9 cellular contexts compared by ENCODE assay signal in the genomic region with DNA sequence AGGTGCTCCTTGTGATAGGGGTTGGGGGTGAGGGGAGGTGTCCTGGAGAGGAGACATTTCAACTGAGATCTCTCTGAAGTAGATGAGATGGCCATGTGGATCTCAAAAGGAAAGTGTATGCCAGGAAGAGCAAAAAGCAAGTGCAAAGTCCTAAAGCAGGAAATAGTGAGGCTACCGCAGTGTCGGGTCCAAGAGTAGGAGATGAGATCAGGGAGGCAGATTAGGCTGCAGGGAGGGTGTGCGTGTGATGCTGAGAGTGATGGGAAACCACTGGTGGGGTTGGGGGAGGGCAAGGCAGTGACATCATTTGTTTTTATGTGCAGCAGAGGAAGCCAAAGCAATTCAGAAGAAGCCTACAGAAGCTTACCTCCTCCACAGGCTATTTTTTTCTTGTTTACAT. TPM values are rescaled to one million over a fixed set of nuclear protein-coding genes. Genes with fewer than 3 reads are reported as not detected.
DNase-seq lines count a peak whose midpoint lies in the region; ATAC-seq and TF ChIP-seq lines count a peak whose summit lies in the region.
"Had no signal": no experiment of that assay in that cellular context is flagged by ENCODE, and none has a peak within 500 bp of the region (broad histone marks: within the 10 kb centered on the region; RNA-seq: fewer than 3 reads in every experiment).

No MANE protein-coding gene starts in this region.

- H3K4me1 ChIP-seq in upper lobe of right lung, result peaks cover 3% of the 10 kb centered on the region

- no peaks in the 10 kb centered on the region for H3K27me3 ChIP-seq in upper lobe of right lung

- no peak for TF ChIP-seq CTCF in upper lobe of right lung (IDR thresholded peaks at IDR 0.05)

- H3K36me3 ChIP-seq in upper lobe of right lung, result no peaks in the 10 kb centered on the region

- ATAC-seq in HG02642 (IDR thresholded peaks at IDR 0.05; ENCODE audit: poor library complexity, unreplicated experiment), result no peak
- no peak for ATAC-seq in upper lobe of right lung
- ATAC-seq: HCT116 had no signal

- H3K4me3 ChIP-seq in upper lobe of right lung, result no peak overlapping the region

- in situ Hi-C loops in KBM-7 (cut with MboI; ENCODE audit: low pct_unique_long_range_greater_than_20kb, low sequenced_read_pairs), result no loop called here

- no peak overlapping the region for H3K27ac ChIP-seq in upper lobe of right lung

- intact Hi-C loops in upper lobe of right lung (cut with DNase I), result no loop called here

- peak; percentile 94 for DNase-seq in ELR (ENCODE audit: low read depth)
- DNase-seq in KBM-7, result peak; percentile 83
- peak; percentile 59 for DNase-seq in activated T-helper 1 cell treated with Interleukin-2 at 50 U/mL for 16 hours (ENCODE audit: low read depth)
- DNase-seq in kidney tubule cell (ENCODE audit: low spot score), result peak; percentile 90
- DNase-seq in stimulated activated naive CD4-positive, alpha-beta T cell treated with Interleukin-2 at 50 U/mL for 16 hours (lab: John Stamatoyannopoulos, UW), result peak; percentile 76
- no peak for DNase-seq in upper lobe of right lung
- no peak for DNase-seq in NCI-H2227 (lab: John Stamatoyannopoulos, UW; ENCODE audit: unreplicated experiment)

- no peaks in the 10 kb centered on the region for H3K9me3 ChIP-seq in upper lobe of right lung

RNA-seq across cellular contexts. Expression of a gene that starts 28.5 kb away (rescaled TPM):
- 27.2 TPM for total RNA-seq in upper lobe of right lung

Comparison
In these comparisons a context has a peak if more than half of its experiments do, and no peak if none do; other contexts are left out.
1. DNase-seq: peak in ELR (single experiment), KBM-7 (single experiment), activated T-helper 1 cell treated with Interleukin-2 at 50 U/mL for 16 hours (single experiment), kidney tubule cell (single experiment) and stimulated activated naive CD4-positive, alpha-beta T cell treated with Interleukin-2 at 50 U/mL for 16 hours (single experiment); none in upper lobe of right lung (single experiment) and NCI-H2227 (single experiment).